ENCODE assay signal across 9 cellular contexts in genomic region chrX:95764972-95765451, GRCh38.
A peak's percentile ranks its signal among the peaks of the same experiment; 100 is the strongest.
DNase-seq lines count a peak whose midpoint lies in the region; ATAC-seq and TF ChIP-seq lines count a peak whose summit lies in the region.
"Had no signal": no experiment of that assay in that cellular context is flagged by ENCODE, and none has a peak within 500 bp of the region (broad histone marks: within the 10 kb centered on the region; RNA-seq: fewer than 3 reads in every experiment).

No MANE protein-coding gene starts in this region.

- no peak overlapping the region for H3K27ac Mint-ChIP-seq in osteocyte (ENCODE audit: unreplicated experiment)
- no peak overlapping the region for H3K27ac Mint-ChIP-seq in activated naive CD4-positive, alpha-beta T cell treated with anti-CD3 and anti-CD28 coated beads, Interleukin-2, amount 50 U/mL, for 72 hours

- no peak for ATAC-seq in HG03432 (IDR thresholded peaks at IDR 0.05; ENCODE audit: unreplicated experiment)
- no peak for ATAC-seq in activated naive CD4-positive, alpha-beta T cell treated with anti-CD3 and anti-CD28 coated beads, Interleukin-2, amount 50 U/mL, for 72 hours

- H3K9me3 ChIP-seq in HAP-1 = no peaks in the 10 kb centered on the region
- H3K9me3 ChIP-seq: SJSA1 had no signal

- H3K36me3 Mint-ChIP-seq in osteocyte (ENCODE audit: unreplicated experiment) = no peaks in the 10 kb centered on the region
- H3K36me3 Mint-ChIP-seq in activated naive CD4-positive, alpha-beta T cell treated with anti-CD3 and anti-CD28 coated beads, Interleukin-2, amount 50 U/mL, for 72 hours = no peaks in the 10 kb centered on the region

- H3K4me1 Mint-ChIP-seq in osteocyte (ENCODE audit: unreplicated experiment) = no peaks in the 10 kb centered on the region

- H3K27me3 ChIP-seq in HAP-1 (ENCODE audit: low read depth) = no peaks in the 10 kb centered on the region
- H3K27me3 ChIP-seq: SJSA1 had no signal

- H3K27me3 Mint-ChIP-seq in osteocyte (ENCODE audit: unreplicated experiment) = no peaks in the 10 kb centered on the region

- H3K4me3 Mint-ChIP-seq in osteocyte (ENCODE audit: unreplicated experiment) = no peak overlapping the region

- peak; percentile 48 for TF ChIP-seq CTCF in epithelial cell of proximal tubule (conservative IDR thresholded peaks at IDR 0.05; ENCODE audit: low read depth, low read length)
- peak; percentile 65 for TF ChIP-seq CTCF in osteocyte (IDR thresholded peaks at IDR 0.05)

- in situ Hi-C loops in HAP-1 (cut with MboI; ENCODE audit: low sequenced_read_pairs) = loop anchor here (25.0 kb wide), 1 partner anchor 422 kb away; no protein-coding TSS in a partner anchor

- H3K4me1 ChIP-seq in HAP-1 = peaks cover 18% of the 10 kb centered on the region
- H3K4me1 ChIP-seq: SJSA1 had no signal

- DNase-seq in ELF-1 (ENCODE audit: low read depth, low spot score) (peak; percentile 69), HAP-1 (ENCODE audit: low spot score in 2 of 2) (peak; percentile 53 to 88), NCI-H69 (lab: John Stamatoyannopoulos, UW) (peak; percentile 38), epithelial cell of proximal tubule (ENCODE audit: low read depth) (peak; percentile 7), osteocyte (ENCODE audit: extremely low spot score, unreplicated experiment) (no peak)
- DNase-seq in stimulated activated CD4-positive, alpha-beta T cell treated with anti-CD3 and anti-CD28 coated beads, Interleukin-12 subunit alpha, Interleukin-12 subunit beta, amount 100 ng/mL, for 4 hours = no peak
- no peak for DNase-seq in activated naive CD4-positive, alpha-beta T cell treated with anti-CD3 and anti-CD28 coated beads, Interleukin-2, amount 50 U/mL, for 72 hours (ENCODE audit: low spot score in 2 of 2)

- no peaks in the 10 kb centered on the region for H3K36me3 ChIP-seq in HAP-1 (replicated peaks)
- H3K36me3 ChIP-seq: SJSA1 had no signal

- H3K9me3 Mint-ChIP-seq in osteocyte (ENCODE audit: unreplicated experiment) = no peaks in the 10 kb centered on the region
- no peaks in the 10 kb centered on the region for H3K9me3 Mint-ChIP-seq in activated naive CD4-positive, alpha-beta T cell treated with anti-CD3 and anti-CD28 coated beads, Interleukin-2, amount 50 U/mL, for 72 hours

- H3K4me3 ChIP-seq in HAP-1 = no peak overlapping the region
- no peak overlapping the region for H3K4me3 ChIP-seq in epithelial cell of proximal tubule (ENCODE audit: low read depth, low read length)
- H3K4me3 ChIP-seq: SJSA1 had no signal

Comparison
In these comparisons a context has a peak if more than half of its experiments do, and no peak if none do; other contexts are left out.
1. DNase-seq: peak in ELF-1 (single experiment), HAP-1 (2 of 2), NCI-H69 (single experiment) and epithelial cell of proximal tubule (single experiment); none in osteocyte (single experiment), stimulated activated CD4-positive, alpha-beta T cell treated with anti-CD3 and anti-CD28 coated beads, Interleukin-12 subunit alpha, Interleukin-12 subunit beta, amount 100 ng/mL, for 4 hours (single experiment) and activated naive CD4-positive, alpha-beta T cell treated with anti-CD3 and anti-CD28 coated beads, Interleukin-2, amount 50 U/mL, for 72 hours (0 of 2).